ENCODE assay signal across 1 cellular context in the genomic region with DNA sequence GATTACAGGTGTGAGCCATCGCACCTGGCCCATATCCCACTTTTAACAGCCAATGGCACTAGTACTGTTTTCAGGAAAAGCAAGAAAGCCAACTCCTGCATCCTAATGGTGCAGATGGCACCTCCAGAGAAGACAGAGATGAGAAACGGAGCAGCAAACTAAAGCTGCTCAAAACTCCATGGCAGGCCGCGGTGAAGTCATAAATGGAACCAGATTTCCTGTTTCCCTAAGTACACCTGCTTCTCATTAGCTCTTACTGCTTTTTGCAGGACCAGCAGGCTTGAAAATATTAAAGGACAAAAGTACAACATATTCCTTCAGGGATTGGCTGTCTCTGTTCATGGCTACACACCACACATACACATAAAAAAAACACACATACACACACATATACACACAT.
A peak's percentile ranks its signal among the peaks of the same experiment; 100 is the strongest.
TF ChIP-seq lines count a peak whose summit lies in the region.

No MANE protein-coding gene starts in this region.

TF ChIP-seq in SK-N-SH treated with all-trans-retinoic acid at 6 μM for 48 hours, 23 proteins besides CTCF, POLR2A, EP300 and RAD21 (continued from another document):
- TF ChIP-seq ZNF70 (CRISPR knock-in tag; IDR thresholded peaks at IDR 0.05) (no peak), ZNF8 (CRISPR knock-in tag; IDR thresholded peaks at IDR 0.05) (no peak), PPARA (CRISPR knock-in tag; IDR thresholded peaks at IDR 0.05; ENCODE audit: borderline replicate concordance) (0 out of 2 replicates have a peak, but pooled peaks have one; percentile 43), TSHZ2 (CRISPR knock-in tag; IDR thresholded peaks at IDR 0.05) (peak; percentile 65; the same call in 1 of the 2 replicates), CREB5 (CRISPR knock-in tag; IDR thresholded peaks at IDR 0.05; ENCODE audit: low read depth) (no peak)
